ENCODE assay signal across 20 cellular contexts in genomic region chrY:13805736-13806067, GRCh38.
DNase-seq lines count a peak whose midpoint lies in the region; ATAC-seq lines count a peak whose summit lies in the region.
"Had no signal": no experiment of that assay in that cellular context is flagged by ENCODE, and none has a peak within 500 bp of the region (broad histone marks: within the 10 kb centered on the region; RNA-seq: fewer than 3 reads in every experiment).

No MANE protein-coding gene starts in this region.

- CTCF ChIA-PET in activated CD4-positive, alpha-beta memory T cell treated with anti-CD3 and anti-CD28 coated beads, Interleukin-2, amount 10 ng/mL, durations not matched to agents 7 days and 5 days (lab: Charles Lee), result no interaction called here

- H3K4me1 Mint-ChIP-seq in T-helper 1 cell treated with Interleukin-12 subunit alpha and Interleukin-12 subunit beta and Interleukin-4 antibody, amounts not matched to agents 30 μg/mL and 1 μg/mL, for 36 hours (ENCODE audit: low read depth), result peaks cover 14% of the 10 kb centered on the region
- peaks cover 14% of the 10 kb centered on the region for H3K4me1 Mint-ChIP-seq in activated naive CD8-positive, alpha-beta T cell treated with anti-CD3 and anti-CD28 coated beads for 36 hours
- peaks cover 19% of the 10 kb centered on the region for H3K4me1 Mint-ChIP-seq in activated naive CD8-positive, alpha-beta T cell treated with anti-CD3 and anti-CD28 coated beads, Interleukin-2, amount 50 U/mL, for 24 hours
- peaks cover 18% of the 10 kb centered on the region for H3K4me1 Mint-ChIP-seq in activated CD4-positive, alpha-beta memory T cell treated with anti-CD3 and anti-CD28 coated beads, Interleukin-2, amount 10 ng/mL, durations not matched to agents 7 days and 5 days
- H3K4me1 Mint-ChIP-seq in stimulated activated naive CD8-positive, alpha-beta T cell treated with anti-CD3 and anti-CD28 coated beads, Interleukin-15, amount 100 ng/mL, for 72 hours, result peaks cover 17% of the 10 kb centered on the region
- H3K4me1 Mint-ChIP-seq: IgD-negative memory B cell had no signal

- H3K27ac Mint-ChIP-seq in T-helper 1 cell treated with Interleukin-12 subunit alpha and Interleukin-12 subunit beta and Interleukin-4 antibody, amounts not matched to agents 30 μg/mL and 1 μg/mL, for 36 hours, result peak overlapping the region; percentile 76
- H3K27ac Mint-ChIP-seq in activated naive CD8-positive, alpha-beta T cell treated with anti-CD3 and anti-CD28 coated beads for 36 hours, result peak overlapping the region; percentile 83
- no peak overlapping the region for H3K27ac Mint-ChIP-seq in activated naive CD8-positive, alpha-beta T cell treated with anti-CD3 and anti-CD28 coated beads, Interleukin-2, amount 50 U/mL, for 24 hours
- peak overlapping the region; percentile 49 for H3K27ac Mint-ChIP-seq in activated CD4-positive, alpha-beta memory T cell treated with anti-CD3 and anti-CD28 coated beads, Interleukin-2, amount 10 ng/mL, durations not matched to agents 7 days and 5 days
- peak overlapping the region; percentile 65 to 93 for H3K27ac Mint-ChIP-seq in stimulated activated naive CD8-positive, alpha-beta T cell treated with anti-CD3 and anti-CD28 coated beads, Interleukin-15, amount 100 ng/mL, for 72 hours
- H3K27ac Mint-ChIP-seq: CD14-positive monocyte, IgD-negative memory B cell had no signal

- POLR2A ChIA-PET in activated CD4-positive, alpha-beta memory T cell treated with anti-CD3 and anti-CD28 coated beads, Interleukin-2, amount 10 ng/mL, durations not matched to agents 7 days and 5 days (lab: Charles Lee), result no interaction called here

- H3K36me3 Mint-ChIP-seq in T-helper 1 cell treated with Interleukin-12 subunit alpha and Interleukin-12 subunit beta and Interleukin-4 antibody, amounts not matched to agents 30 μg/mL and 1 μg/mL, for 36 hours (ENCODE audit: low read depth), result peaks cover 2% of the 10 kb centered on the region
- H3K36me3 Mint-ChIP-seq in activated naive CD8-positive, alpha-beta T cell treated with anti-CD3 and anti-CD28 coated beads for 36 hours, result peaks cover 21% of the 10 kb centered on the region
- peaks cover 4% of the 10 kb centered on the region for H3K36me3 Mint-ChIP-seq in activated naive CD8-positive, alpha-beta T cell treated with anti-CD3 and anti-CD28 coated beads, Interleukin-2, amount 50 U/mL, for 24 hours (ENCODE audit: low read depth)
- H3K36me3 Mint-ChIP-seq in activated CD4-positive, alpha-beta memory T cell treated with anti-CD3 and anti-CD28 coated beads, Interleukin-2, amount 10 ng/mL, durations not matched to agents 7 days and 5 days (ENCODE audit: low read depth), result peaks cover 8% of the 10 kb centered on the region
- H3K36me3 Mint-ChIP-seq: IgD-negative memory B cell had no signal

- intact Hi-C loops in posterior cingulate gyrus (cut with DNase I), result no loop called here

- no peak for DNase-seq in T-helper 1 cell
- no peak for DNase-seq in activated naive CD8-positive, alpha-beta T cell treated with anti-CD3 and anti-CD28 coated beads for 36 hours
- no peak for DNase-seq in activated naive CD8-positive, alpha-beta T cell treated with anti-CD3 and anti-CD28 coated beads, Interleukin-2, amount 50 U/mL, for 24 hours
- peak; percentile 18 for DNase-seq in activated CD4-positive, alpha-beta memory T cell treated with anti-CD3 and anti-CD28 coated beads, Interleukin-2, amount 10 ng/mL, durations not matched to agents 7 days and 5 days
- peak in 1 of 2 donors; percentile 11 for DNase-seq in stimulated activated naive CD8-positive, alpha-beta T cell treated with anti-CD3 and anti-CD28 coated beads, Interleukin-15, amount 100 ng/mL, for 72 hours
- DNase-seq in posterior cingulate gyrus, result no peak
- DNase-seq: GDM1, HCEC 1CT, MM.1S, NCI-H1092, NCI-H146, NCI-H2081, NCI-H2171 treated with DMSO at 0.1 percent for 48 hours, NCI-H446 treated with DMSO at 0.1 percent for 48 hours, NCI-H69 had no signal

- ATAC-seq in activated naive CD8-positive, alpha-beta T cell treated with anti-CD3 and anti-CD28 coated beads, Interleukin-2, amount 50 U/mL, for 24 hours, result no peak
- ATAC-seq in stimulated activated naive CD8-positive, alpha-beta T cell treated with anti-CD3 and anti-CD28 coated beads, Interleukin-15, amount 100 ng/mL, for 72 hours, result no peak
- no peak for ATAC-seq in GM18861 (IDR thresholded peaks at IDR 0.05; ENCODE audit: unreplicated experiment)
- ATAC-seq: Right ventricle myocardium inferior had no signal

- no peaks in the 10 kb centered on the region for H3K27me3 Mint-ChIP-seq in T-helper 1 cell treated with Interleukin-12 subunit alpha and Interleukin-12 subunit beta and Interleukin-4 antibody, amounts not matched to agents 30 μg/mL and 1 μg/mL, for 36 hours (ENCODE audit: low read depth)
- H3K27me3 Mint-ChIP-seq in activated naive CD8-positive, alpha-beta T cell treated with anti-CD3 and anti-CD28 coated beads for 36 hours, result no peaks in the 10 kb centered on the region
- no peaks in the 10 kb centered on the region for H3K27me3 Mint-ChIP-seq in activated naive CD8-positive, alpha-beta T cell treated with anti-CD3 and anti-CD28 coated beads, Interleukin-2, amount 50 U/mL, for 24 hours
- no peaks in the 10 kb centered on the region for H3K27me3 Mint-ChIP-seq in activated CD4-positive, alpha-beta memory T cell treated with anti-CD3 and anti-CD28 coated beads, Interleukin-2, amount 10 ng/mL, durations not matched to agents 7 days and 5 days
- H3K27me3 Mint-ChIP-seq in stimulated activated naive CD8-positive, alpha-beta T cell treated with anti-CD3 and anti-CD28 coated beads, Interleukin-15, amount 100 ng/mL, for 72 hours, result no peaks in the 10 kb centered on the region
- H3K27me3 Mint-ChIP-seq: IgD-negative memory B cell had no signal

- peaks cover 11% of the 10 kb centered on the region for H3K9me3 Mint-ChIP-seq in T-helper 1 cell treated with Interleukin-12 subunit alpha and Interleukin-12 subunit beta and Interleukin-4 antibody, amounts not matched to agents 30 μg/mL and 1 μg/mL, for 36 hours
- H3K9me3 Mint-ChIP-seq in activated naive CD8-positive, alpha-beta T cell treated with anti-CD3 and anti-CD28 coated beads for 36 hours, result peaks cover 12% of the 10 kb centered on the region
- H3K9me3 Mint-ChIP-seq in activated naive CD8-positive, alpha-beta T cell treated with anti-CD3 and anti-CD28 coated beads, Interleukin-2, amount 50 U/mL, for 24 hours, result peaks cover 4% of the 10 kb centered on the region
- peaks cover 12% of the 10 kb centered on the region for H3K9me3 Mint-ChIP-seq in activated CD4-positive, alpha-beta memory T cell treated with anti-CD3 and anti-CD28 coated beads, Interleukin-2, amount 10 ng/mL, durations not matched to agents 7 days and 5 days
- peaks cover 11 to 28% of the 10 kb centered on the region in 2 donors for H3K9me3 Mint-ChIP-seq in stimulated activated naive CD8-positive, alpha-beta T cell treated with anti-CD3 and anti-CD28 coated beads, Interleukin-15, amount 100 ng/mL, for 72 hours
- H3K9me3 Mint-ChIP-seq: IgD-negative memory B cell had no signal

- H3K4me3 Mint-ChIP-seq in T-helper 1 cell treated with Interleukin-12 subunit alpha and Interleukin-12 subunit beta and Interleukin-4 antibody, amounts not matched to agents 30 μg/mL and 1 μg/mL, for 36 hours, result peak overlapping the region; percentile 49
- H3K4me3 Mint-ChIP-seq in activated naive CD8-positive, alpha-beta T cell treated with anti-CD3 and anti-CD28 coated beads for 36 hours, result no peak overlapping the region
- no peak overlapping the region for H3K4me3 Mint-ChIP-seq in activated naive CD8-positive, alpha-beta T cell treated with anti-CD3 and anti-CD28 coated beads, Interleukin-2, amount 50 U/mL, for 24 hours
- no peak overlapping the region for H3K4me3 Mint-ChIP-seq in activated CD4-positive, alpha-beta memory T cell treated with anti-CD3 and anti-CD28 coated beads, Interleukin-2, amount 10 ng/mL, durations not matched to agents 7 days and 5 days
- H3K4me3 Mint-ChIP-seq in stimulated activated naive CD8-positive, alpha-beta T cell treated with anti-CD3 and anti-CD28 coated beads, Interleukin-15, amount 100 ng/mL, for 72 hours, result peak overlapping the region in 1 of 2 donors; percentile 34
- H3K4me3 Mint-ChIP-seq: CD14-positive monocyte, IgD-negative memory B cell had no signal
